20 cellular contexts compared by ENCODE assay signal in genomic region chr15:42338500-42338899, GRCh38.
"Had no signal": no experiment of that assay in that cellular context is flagged by ENCODE, and none has a peak within 500 bp of the region (broad histone marks: within the 10 kb centered on the region; RNA-seq: fewer than 3 reads in every experiment).

No MANE protein-coding gene starts in this region.

- H3K27me3 ChIP-seq: suprapubic skin, transverse colon, uterus had no signal

- H3K4me3 ChIP-seq: suprapubic skin, transverse colon, uterus had no signal

- ATAC-seq: effector memory CD8-positive, alpha-beta T cell; left lobe of liver; natural killer cell; stimulated activated naive CD8-positive, alpha-beta T cell treated with anti-CD3 and anti-CD28 coated beads, Interleukin-15, amount 100 ng/mL, for 72 hours had no signal

- H3K4me1 ChIP-seq: suprapubic skin, transverse colon, uterus had no signal

- H3K27ac ChIP-seq: suprapubic skin, transverse colon, uterus, WERI-Rb-1 had no signal

- H3K36me3 ChIP-seq: uterus, WERI-Rb-1 had no signal

- DNase-seq: activated CD4-positive, alpha-beta T cell treated with anti-CD3 and anti-CD28 coated beads, Interleukin-2, amount 50 U/mL, for 4 hours; activated gamma-delta T cell treated with Interleukin-2 at 50 U/mL for 16 hours; activated T-cell treated with anti-CD3 and anti-CD28 coated beads for 4 hours; amniotic stem cell; effector memory CD8-positive, alpha-beta T cell; foreskin fibroblast; glutamatergic neuron; hypothalamus; mammary epithelial cell; natural killer cell; occipital lobe; small intestine; stimulated activated CD4-positive, alpha-beta T cell treated with anti-CD3 and anti-CD28 coated beads, Interleukin-4, amount 100 ng/mL, for 1 hour; stimulated activated naive CD8-positive, alpha-beta T cell treated with anti-CD3 and anti-CD28 coated beads, Interleukin-15, amount 100 ng/mL, for 72 hours; T1000; transverse colon; uterus; WERI-Rb-1 had no signal
